9 cellular contexts compared by ENCODE assay signal in the genomic region with DNA sequence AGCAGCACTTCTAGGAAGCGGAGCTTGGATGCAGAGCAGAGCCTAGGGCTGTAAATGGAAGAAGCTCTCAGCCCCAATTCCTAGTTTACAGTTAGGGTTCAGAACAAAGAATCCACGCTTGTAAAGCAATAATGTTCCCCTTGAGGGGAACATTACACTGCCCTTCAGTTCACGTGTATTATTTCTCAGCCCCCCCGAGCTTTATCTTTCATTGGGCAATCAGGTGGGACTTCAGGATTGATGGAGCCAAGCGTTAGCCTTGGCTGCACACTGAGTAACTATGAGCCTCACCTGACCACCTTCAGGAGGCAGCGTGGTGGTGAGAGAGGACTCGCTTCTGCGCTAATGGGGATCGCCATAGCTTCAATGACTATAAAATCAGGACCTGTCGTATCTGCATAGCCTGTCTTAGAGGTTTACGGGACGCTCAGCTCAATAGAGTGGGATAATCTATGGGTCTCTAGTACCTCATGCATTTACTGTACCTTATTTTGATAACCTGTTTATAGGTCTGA.
DNase-seq lines count a peak whose midpoint lies in the region; ATAC-seq and TF ChIP-seq lines count a peak whose summit lies in the region.
"Had no signal": no experiment of that assay in that cellular context is flagged by ENCODE, and none has a peak within 500 bp of the region (broad histone marks: within the 10 kb centered on the region; RNA-seq: fewer than 3 reads in every experiment).

No MANE protein-coding gene starts in this region.

- DNase-seq in DMS79 treated with DMSO at 0.1 percent for 48 hours (lab: John Stamatoyannopoulos, UW) (peak; percentile 47), SJSA1 (ENCODE audit: low read depth in 1 of 2, low spot score in 2 of 2) (no peak)
- no peak for DNase-seq in stimulated activated CD4-positive, alpha-beta T cell treated with anti-CD3 and anti-CD28 coated beads, Interleukin-4, amount 100 ng/mL, for 4 hours
- DNase-seq in central memory CD4-positive, alpha-beta T cell = no peak
- DNase-seq: SHP77 treated with DMSO at 0.1 percent for 48 hours had no signal

- no peak for TF ChIP-seq EP300 in gastroesophageal sphincter (IDR thresholded peaks at IDR 0.05)

- H3K27me3 ChIP-seq in SJSA1 (replicated peaks) (no peaks in the 10 kb centered on the region), gastroesophageal sphincter (no peaks in the 10 kb centered on the region), parathyroid adenoma (ENCODE audit: control insufficient read depth, insufficient read depth, low read length) (no peaks in the 10 kb centered on the region)

- no peak for ATAC-seq in gastroesophageal sphincter
- no peak for ATAC-seq in HG02623 (IDR thresholded peaks at IDR 0.05; ENCODE audit: unreplicated experiment)
- no peak for ATAC-seq in GM21825 (IDR thresholded peaks at IDR 0.05; ENCODE audit: unreplicated experiment)

- no peaks in the 10 kb centered on the region for H3K79me2 ChIP-seq in parathyroid adenoma

- H3K36me3 ChIP-seq in SJSA1 (no peaks in the 10 kb centered on the region), gastroesophageal sphincter (no peaks in the 10 kb centered on the region), parathyroid adenoma (ENCODE audit: control insufficient read depth, insufficient read depth, low read length) (no peaks in the 10 kb centered on the region)

- no peak overlapping the region for H3K9ac ChIP-seq in parathyroid adenoma

- no peaks in the 10 kb centered on the region for H3K9me3 ChIP-seq in SJSA1 (replicated peaks)
- no peaks in the 10 kb centered on the region for H3K9me3 ChIP-seq in gastroesophageal sphincter
- no peaks in the 10 kb centered on the region for H3K9me3 ChIP-seq in parathyroid adenoma (ENCODE audit: control insufficient read depth, low read length)

- H3K4me1 ChIP-seq in SJSA1 (replicated peaks) = peaks cover 8% of the 10 kb centered on the region
- peaks cover 0 to 14% (median 5%) of the 10 kb centered on the region in 3 donors for H3K4me1 ChIP-seq in gastroesophageal sphincter
- H3K4me1 ChIP-seq in parathyroid adenoma = no peaks in the 10 kb centered on the region

- H3K27ac ChIP-seq in SJSA1 = no peak overlapping the region
- peak overlapping the region in 3 of 4 donors; percentile 66 to 74 (median 71) for H3K27ac ChIP-seq in gastroesophageal sphincter
- peak overlapping the region; percentile 77 for H3K27ac ChIP-seq in parathyroid adenoma

- H3K4me3 ChIP-seq in SJSA1 (peak overlapping the region; percentile 44), gastroesophageal sphincter (peak overlapping the region; percentile 49 to 61), parathyroid adenoma (ENCODE audit: low read depth, low read length) (peak overlapping the region; percentile 80)

- TF ChIP-seq CTCF in gastroesophageal sphincter (IDR thresholded peaks at IDR 0.05) (no peak), parathyroid adenoma (IDR thresholded peaks at IDR 0.05) (no peak)

- TF ChIP-seq POLR2A in gastroesophageal sphincter (IDR thresholded peaks at IDR 0.05) = no peak

- WGBS in gastroesophageal sphincter (ENCODE audit: low coverage in 1 of 2), 2 donors = 51 to 68% methylated on average over 9 to 11 of the region's 12 CpGs

- peak overlapping the region; percentile 85 for H2AFZ ChIP-seq in parathyroid adenoma

- peak overlapping the region; percentile 94 for H3K4me2 ChIP-seq in parathyroid adenoma (ENCODE audit: low read length)
